ENCODE assay signal across 1 cellular context in genomic region chr1:15578921-15579682, GRCh38.
TF ChIP-seq lines count a peak whose summit lies in the region.

No MANE protein-coding gene starts in this region.

TF ChIP-seq in K562, 482 proteins besides CTCF, POLR2A, EP300 and RAD21:
- no peak for TF ChIP-seq ELF2 (CRISPR knock-in tag; IDR thresholded peaks at IDR 0.05)
- peak; percentile 63 for TF ChIP-seq POLR2G (IDR thresholded peaks at IDR 0.05; ENCODE audit: low read depth, low read length)
TF ChIP-seq in K562: peak in this region for 1.
